In the genomic region with DNA sequence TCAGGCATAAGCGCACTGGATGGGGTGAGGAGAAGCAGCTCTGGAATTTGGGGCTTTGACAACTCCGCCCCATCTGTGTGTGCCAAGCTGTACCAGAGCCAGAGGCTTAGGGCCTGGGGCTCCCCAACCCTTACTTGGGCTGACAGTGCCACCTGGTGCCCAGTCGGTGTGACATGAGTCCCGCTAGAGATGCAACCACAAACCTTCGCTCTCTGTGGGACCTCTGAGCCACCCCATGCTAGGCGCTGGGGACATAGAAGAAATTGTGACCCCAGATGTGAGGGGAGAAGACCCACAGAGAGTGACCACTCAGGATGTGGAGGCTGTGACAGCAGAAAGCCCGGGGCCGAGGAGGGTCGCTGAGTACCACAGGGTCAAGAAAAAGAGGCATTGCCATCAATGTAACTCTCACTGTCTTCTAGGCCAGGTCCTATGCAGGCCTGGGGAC, we compare ENCODE assay signal across 7 cellular contexts. TPM values are rescaled to one million over a fixed set of nuclear protein-coding genes. Genes with fewer than 3 reads are reported as not detected.
DNase-seq lines count a peak whose midpoint lies in the region; ATAC-seq and TF ChIP-seq lines count a peak whose summit lies in the region.

No MANE protein-coding gene starts in this region.

- 28 to 29% methylated on average over 9 of the region's 9 CpGs for WGBS in lower leg skin, 2 donors

- no peak overlapping the region for H3K9ac ChIP-seq in colonic mucosa (ENCODE audit: low read depth in 2 of 2, low read length in 2 of 2)

- H3K4me1 ChIP-seq in colonic mucosa, result no peaks in the 10 kb centered on the region

- intact Hi-C loops in colonic mucosa (cut with DNase I) (loop anchor here (2.0 to 5.0 kb wide), 3 partner anchors 255 to 456 kb away; no protein-coding TSS in a partner anchor), lower leg skin (cut with DNase I; ENCODE audit: low total_unique reads) (loop anchor here (5.0 kb wide), 1 partner anchor 346 kb away; no protein-coding TSS in a partner anchor)

- H3K36me3 ChIP-seq in colonic mucosa, result no peaks in the 10 kb centered on the region

- H3K9me3 ChIP-seq in colonic mucosa, result no peaks in the 10 kb centered on the region

- ATAC-seq in HG02884 (IDR thresholded peaks at IDR 0.05; ENCODE audit: unreplicated experiment), result peak; percentile 69

- TF ChIP-seq POLR2A in lower leg skin (IDR thresholded peaks at IDR 0.05), result no peak

- TF ChIP-seq CTCF in GM12865 (IDR thresholded peaks at IDR 0.05; ENCODE audit: insufficient read depth, low read depth, low read length, missing control alignments) (peak; percentile 88), colonic mucosa (IDR thresholded peaks at IDR 0.05) (peak; percentile 77), lower leg skin (IDR thresholded peaks at IDR 0.05) (peak in 1 of 3 donors; percentile 24)

- peak; percentile 92 for DNase-seq in GM12865 (ENCODE audit: low read depth)
- DNase-seq in NCI-H2227 treated with DMSO at 0.1 percent for 48 hours (lab: John Stamatoyannopoulos, UW), result peak; percentile 24
- DNase-seq in activated CD4-positive, alpha-beta T cell treated with anti-CD3 and anti-CD28 coated beads for 4 hours, result peak; percentile 75 to 83
- peak; percentile 82 for DNase-seq in colonic mucosa
- DNase-seq in lower leg skin (ENCODE audit: low spot score in 2 of 2), result peak; percentile 76 to 96
- peak; percentile 65 to 67 for DNase-seq in stimulated activated CD4-positive, alpha-beta T cell treated with anti-CD3 and anti-CD28 coated beads, Interleukin-4, amount 100 ng/mL, for 48 hours (ENCODE audit: low read depth in 2 of 2)

- no peak overlapping the region for H3K27ac ChIP-seq in colonic mucosa

- H3K27me3 ChIP-seq in colonic mucosa, result no peaks in the 10 kb centered on the region

- H3K4me3 ChIP-seq in GM12865 (ENCODE audit: low read depth, low read length) (no peak overlapping the region), colonic mucosa (no peak overlapping the region), lower leg skin (ENCODE audit: low read depth, poor library complexity, severe bottlenecking) (no peak overlapping the region)

RNA-seq across cellular contexts. Expression of gene FCHSD2, which starts 36.0 kb away (rescaled TPM):
- total RNA-seq in colonic mucosa (10 to 100 TPM; 12.1 to 20.9 TPM), lower leg skin (10 to 100 TPM in 1 of 4 donors, 1 to 10 TPM in 3; 6.7 to 14.7 (median 8.5) TPM)

RNA-seq across cellular contexts. Expression of gene P2RY2, which starts 40.0 kb away (rescaled TPM):
- total RNA-seq in colonic mucosa, result 10 to 100 TPM; 17.6 to 27.4 TPM
- total RNA-seq in lower leg skin, result 1 to 10 TPM; 3.2 to 8.7 (median 5.1) TPM

Comparison
In these comparisons a context has a peak if more than half of its experiments do, and no peak if none do; other contexts are left out.
1. DNase-seq: peak in every context shown above with its lines; median percentile 92 in GM12865; 86 in lower leg skin; 82 in colonic mucosa; 79 in activated CD4-positive, alpha-beta T cell treated with anti-CD3 and anti-CD28 coated beads for 4 hours; 66 in stimulated activated CD4-positive, alpha-beta T cell treated with anti-CD3 and anti-CD28 coated beads, Interleukin-4, amount 100 ng/mL, for 48 hours; 24 in NCI-H2227 treated with DMSO at 0.1 percent for 48 hours.